ENCODE assay signal across 8 cellular contexts in the genomic region with DNA sequence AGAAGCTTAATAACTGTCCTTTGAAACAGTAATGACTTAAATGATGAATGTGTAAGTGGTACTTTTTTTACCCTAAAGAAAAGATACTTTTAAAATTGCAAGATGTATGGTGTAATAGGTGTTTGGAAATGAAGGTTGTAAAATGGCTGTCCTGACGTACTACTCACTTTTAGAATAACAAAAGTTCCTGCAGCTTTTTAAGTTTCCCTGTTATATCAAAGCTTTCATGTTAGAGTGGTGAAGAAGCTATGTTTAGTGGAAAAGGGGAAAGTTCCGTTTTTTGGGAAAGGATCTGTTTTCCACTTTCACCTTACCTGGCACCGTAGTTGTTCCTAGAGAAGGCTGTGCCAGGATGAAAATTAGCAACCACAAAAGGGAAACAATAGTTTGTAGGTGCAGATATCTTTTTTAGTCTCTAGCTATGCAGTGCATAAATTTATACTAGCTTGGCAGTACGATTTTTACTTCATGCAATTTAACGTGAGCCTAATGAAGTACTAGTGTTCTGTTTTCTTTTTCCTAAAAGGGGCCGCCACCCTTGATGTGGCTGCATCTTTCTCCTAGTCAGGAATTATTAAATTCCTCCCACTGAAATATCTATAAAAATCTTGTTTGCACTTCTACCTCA. TPM values are rescaled to one million over a fixed set of nuclear protein-coding genes. Genes with fewer than 3 reads are reported as not detected.
DNase-seq lines count a peak whose midpoint lies in the region; ATAC-seq and TF ChIP-seq lines count a peak whose summit lies in the region.

No MANE protein-coding gene starts in this region.

- H3K27ac ChIP-seq in cardiac muscle cell (peak overlapping the region; percentile 98), adrenal gland (peak overlapping the region; percentile 90 to 98 (median 95)), left lung (peak overlapping the region; percentile 98 to 100), tibial artery (peak overlapping the region; percentile 96 to 99)

- peak overlapping the region; percentile 75 for H3K4me3 ChIP-seq in cardiac muscle cell
- peak overlapping the region in 1 of 4 donors; percentile 76 for H3K4me3 ChIP-seq in adrenal gland
- H3K4me3 ChIP-seq in left lung: peak overlapping the region; percentile 71 to 86
- H3K4me3 ChIP-seq in tibial artery: peak overlapping the region; percentile 68 to 86

- no peak for TF ChIP-seq POLR2A in adrenal gland (IDR thresholded peaks at IDR 0.05)

- intact Hi-C loops in Right ventricle myocardium superior (cut with DNase I): loop anchor here (5.0 kb wide), 1 partner anchor 205 kb away; no protein-coding TSS in a partner anchor
- intact Hi-C loops in adrenal gland (cut with DNase I): no loop called here
- intact Hi-C loops in left lung (cut with DNase I): no loop called here
- intact Hi-C loops in tibial artery (cut with DNase I; ENCODE audit: low total_unique reads): no loop called here

- H3K9me3 ChIP-seq in cardiac muscle cell (ENCODE audit: low read depth) (no peaks in the 10 kb centered on the region), adrenal gland (replicated peaks in 1 of 3) (no peaks in the 10 kb centered on the region), left lung (no peaks in the 10 kb centered on the region), tibial artery (no peaks in the 10 kb centered on the region)

- H3K27me3 ChIP-seq in cardiac muscle cell: no peaks in the 10 kb centered on the region
- no peaks in the 10 kb centered on the region for H3K27me3 ChIP-seq in adrenal gland
- no peaks in the 10 kb centered on the region for H3K27me3 ChIP-seq in left lung
- no peaks in the 10 kb centered on the region for H3K27me3 ChIP-seq in tibial artery

- ATAC-seq in Right ventricle myocardium superior (ENCODE audit: poor library complexity) (no peak), left lung (no peak), HG02610 (IDR thresholded peaks at IDR 0.05; ENCODE audit: unreplicated experiment) (no peak), HG02588 (IDR thresholded peaks at IDR 0.05; ENCODE audit: unreplicated experiment) (no peak)

- H3K36me3 ChIP-seq in cardiac muscle cell (no peaks in the 10 kb centered on the region), adrenal gland (replicated peaks in 1 of 2) (no peaks in the 10 kb centered on the region), left lung (no peaks in the 10 kb centered on the region), tibial artery (no peaks in the 10 kb centered on the region)

- peak in 1 of 2 donors; percentile 14 for DNase-seq in cardiac muscle cell (ENCODE audit: low read depth in 1 of 2, low spot score in 1 of 2)
- no peak for DNase-seq in Right ventricle myocardium superior
- no peak for DNase-seq in adrenal gland
- DNase-seq in left lung: no peak
- no peak for DNase-seq in tibial artery
- DNase-seq in HuH-7 (ENCODE audit: low spot score): no peak

- 11 to 21% (median 17%) methylated on average over 6 of the region's 6 CpGs for WGBS in adrenal gland, 4 donors

- TF ChIP-seq CTCF in cardiac muscle cell (IDR thresholded peaks at IDR 0.05; ENCODE audit: low read depth, low read length): no peak
- TF ChIP-seq CTCF in adrenal gland (IDR thresholded peaks at IDR 0.05): no peak
- TF ChIP-seq CTCF in left lung (IDR thresholded peaks at IDR 0.05): no peak
- TF ChIP-seq CTCF in tibial artery (IDR thresholded peaks at IDR 0.05): no peak

- peaks cover 25% of the 10 kb centered on the region for H3K4me1 ChIP-seq in cardiac muscle cell (ENCODE audit: low read depth)
- H3K4me1 ChIP-seq in adrenal gland (replicated peaks in 1 of 2): peaks cover 3 to 40% of the 10 kb centered on the region in 2 donors
- peaks cover 13 to 41% of the 10 kb centered on the region in 2 donors for H3K4me1 ChIP-seq in left lung
- H3K4me1 ChIP-seq in tibial artery: peaks cover 0 to 37% (median 11%) of the 10 kb centered on the region in 4 donors

RNA-seq across cellular contexts. Expression of a gene that starts 1.3 kb away (rescaled TPM):
- total RNA-seq in cardiac muscle cell (112 and 195 TPM in 2 replicates), Right ventricle myocardium superior (61.2 TPM), adrenal gland (100 to 1,000 TPM in 3 of 8 donors, 10 to 100 TPM in 5; 76.1 to 228 (median 83.5) TPM), left lung (100 to 1,000 TPM in 1 of 2 donors, 10 to 100 TPM in 1; 98.5 to 112 TPM)
- polyA plus RNA-seq in cardiac muscle cell (40.4 and 79.9 TPM in 2 replicates), adrenal gland (10 to 100 TPM in 1 of 3 donors, 1 to 10 TPM in 2; 4.7 to 76.5 (median 7.2) TPM)
